ENCODE assay signal across 20 cellular contexts in genomic region chr10:13654846-13655245, GRCh38.
A peak's percentile ranks its signal among the peaks of the same experiment; 100 is the strongest.
DNase-seq lines count a peak whose midpoint lies in the region; ATAC-seq, FAIRE-seq and TF ChIP-seq lines count a peak whose summit lies in the region.
"Had no signal": no experiment of that assay in that cellular context is flagged by ENCODE, and none has a peak within 500 bp of the region (broad histone marks: within the 10 kb centered on the region; RNA-seq: fewer than 3 reads in every experiment).

No MANE protein-coding gene starts in this region.

- SMC1A ChIA-PET in GM12878 (lab: Charles Lee; ENCODE audit: uncharacterized antibody, unreplicated experiment) = interaction anchor here (0.9 to 2.0 kb wide), 3 partner anchors 22 to 132 kb away, joined by 3 to 4 read pairs (median 3); no protein-coding TSS in a partner anchor

- in situ Hi-C loops in GM12878 (cut with MboI) = no loop called here

- TF ChIP-seq CTCF in left ventricle myocardium inferior (IDR thresholded peaks at IDR 0.05; ENCODE audit: borderline replicate concordance) = no peak
- TF ChIP-seq CTCF in HFFc6 (IDR thresholded peaks at IDR 0.05) = no peak
- no peak for TF ChIP-seq CTCF in GM12878 (IDR thresholded peaks at IDR 0.05 in 2 of 3, conservative IDR thresholded peaks at IDR 0.05 in 1 of 3; ENCODE audit: control insufficient read depth in 2 of 3, extremely low read depth in 1 of 3, insufficient read depth in 1 of 3, low read depth in 3 of 3, low read length in 3 of 3)
- no peak for TF ChIP-seq CTCF in endothelial cell (IDR thresholded peaks at IDR 0.05; ENCODE audit: unreplicated experiment)

- peak overlapping the region; percentile 45; the same call in 1 of the 2 replicates for H3K27ac Mint-ChIP-seq in HFFc6
- peak overlapping the region; percentile 16 for H3K27ac Mint-ChIP-seq in endothelial cell (ENCODE audit: unreplicated experiment)
- H3K27ac Mint-ChIP-seq: CD4-positive, CD25-positive, alpha-beta regulatory T cell had no signal

- ATAC-seq in Right ventricle myocardium inferior (no peak), GM12878 (no peak), HG03095 (IDR thresholded peaks at IDR 0.05; ENCODE audit: unreplicated experiment) (no peak)
- no peak for ATAC-seq in activated T-cell treated with anti-CD3 and anti-CD28 coated beads, Interleukin-2, amount 50 U/mL, for 4 hours
- ATAC-seq: CD8-positive, alpha-beta T cell had no signal

- H3K27me3 ChIP-seq in left ventricle myocardium inferior (ENCODE audit: low read depth) = no peaks in the 10 kb centered on the region
- H3K27me3 ChIP-seq in GM12878 (replicated peaks in 1 of 2; ENCODE audit: control insufficient read depth in 2 of 2, insufficient read depth in 2 of 2, low read length in 1 of 2) = no peaks in the 10 kb centered on the region
- H3K27me3 ChIP-seq: BLaER1 had no signal

- FAIRE-seq in GM12878 (lab: Jason Lieb, UNC) = no peak
- FAIRE-seq: G401.6, H54 had no signal

- H3K4me2 ChIP-seq in GM12878 (ENCODE audit: control insufficient read depth, insufficient read depth) = no peak overlapping the region
- H3K4me2 ChIP-seq: BLaER1 had no signal

- H3K4me3 ChIP-seq in left ventricle myocardium inferior (no peak overlapping the region), GM12878 (no peak overlapping the region)
- H3K4me3 ChIP-seq: BLaER1, HAP-1 had no signal

- H3K27ac ChIP-seq in left ventricle myocardium inferior (replicated peaks) = peak overlapping the region; percentile 22
- H3K27ac ChIP-seq in GM12878 (ENCODE audit: control insufficient read depth, insufficient read depth) = no peak overlapping the region
- H3K27ac ChIP-seq: BLaER1, C4-2B had no signal

- no peaks in the 10 kb centered on the region for H4K20me1 ChIP-seq in GM12878 (ENCODE audit: control insufficient read depth, insufficient read depth)
- H4K20me1 ChIP-seq: BLaER1 had no signal

- no peak for TF ChIP-seq RAD21 in GM12878 (IDR thresholded peaks at IDR 0.05; ENCODE audit: insufficient read depth, low read depth, low read length)

- CTCF ChIA-PET in GM12878 (lab: Yijun Ruan, JAX) = interaction anchor here (0.6 to 1.3 kb wide), 3 partner anchors 40 to 111 kb away, joined by 3 read pairs; no protein-coding TSS in a partner anchor

- TF ChIP-seq POLR2A in GM12878 (IDR thresholded peaks at IDR 0.05; ENCODE audit: low read depth, low read length) = no peak; the same call in none of the 2 replicates

- TF ChIP-seq EP300 in GM12878 (IDR thresholded peaks at IDR 0.05; ENCODE audit: borderline replicate concordance in 1 of 2, control insufficient read depth in 1 of 2, low read depth in 2 of 2, low read length in 2 of 2) = no peak

- BruUV-seq in GM12878 (replicated peaks; lab: Mats Ljungman, UMichigan) = TSS peak; percentile 10

- POLR2A ChIA-PET in GM12878 (lab: Charles Lee) = no interaction called here

- H3K9me3 ChIP-seq in left ventricle myocardium inferior (replicated peaks) = no peaks in the 10 kb centered on the region
- no peaks in the 10 kb centered on the region for H3K9me3 ChIP-seq in GM12878 (replicated peaks; ENCODE audit: control insufficient read depth, insufficient read depth, low read length)
- H3K9me3 ChIP-seq: BLaER1, Caco-2, HAP-1 had no signal

- H3K36me3 Mint-ChIP-seq in HFFc6 (ENCODE audit: low read depth) = peaks cover 53% of the 10 kb centered on the region
- H3K36me3 Mint-ChIP-seq in endothelial cell (ENCODE audit: low read depth, unreplicated experiment) = peaks cover 55% of the 10 kb centered on the region
- peaks cover 7% of the 10 kb centered on the region for H3K36me3 Mint-ChIP-seq in activated T-cell treated with anti-CD3 and anti-CD28 coated beads, Interleukin-2, amount 50 U/mL, for 4 hours (ENCODE audit: insufficient read depth)

- H3K4me1 ChIP-seq in left ventricle myocardium inferior (peaks cover 48% of the 10 kb centered on the region), GM12878 (ENCODE audit: control insufficient read depth, insufficient read depth, low read length) (no peaks in the 10 kb centered on the region)
- H3K4me1 ChIP-seq: Caco-2, HAP-1 had no signal

- H3K79me2 ChIP-seq in GM12878 (ENCODE audit: control insufficient read depth, insufficient read depth, low read length) = no peaks in the 10 kb centered on the region

- H3K4me3 Mint-ChIP-seq in HFFc6 = no peak overlapping the region
- peak overlapping the region; percentile 31 for H3K4me3 Mint-ChIP-seq in endothelial cell (ENCODE audit: unreplicated experiment)
- H3K4me3 Mint-ChIP-seq in activated T-cell treated with anti-CD3 and anti-CD28 coated beads, Interleukin-2, amount 50 U/mL, for 4 hours = no peak overlapping the region
- H3K4me3 Mint-ChIP-seq: B cell; CD4-positive, CD25-positive, alpha-beta regulatory T cell; CD8-positive, alpha-beta T cell had no signal

- H3K36me3 ChIP-seq in left ventricle myocardium inferior (peaks cover 90% of the 10 kb centered on the region), GM12878 (ENCODE audit: control insufficient read depth in 2 of 2, insufficient read depth in 2 of 2, low read length in 1 of 2) (peaks cover 23 to 39% of the 10 kb centered on the region in 2 experiments)
- H3K36me3 ChIP-seq: HAP-1 had no signal

- WGBS in GM12878 (ENCODE audit: insufficient coverage, insufficient replicate concordance, low lambda C conversion rate, missing lambda C conversion rate) = 60% methylated on average over 4 of the region's 4 CpGs

- H3K9me3 Mint-ChIP-seq in HFFc6 = no peaks in the 10 kb centered on the region
- H3K9me3 Mint-ChIP-seq in endothelial cell (ENCODE audit: unreplicated experiment) = no peaks in the 10 kb centered on the region
- no peaks in the 10 kb centered on the region for H3K9me3 Mint-ChIP-seq in activated T-cell treated with anti-CD3 and anti-CD28 coated beads, Interleukin-2, amount 50 U/mL, for 4 hours
- H3K9me3 Mint-ChIP-seq: CD4-positive, CD25-positive, alpha-beta regulatory T cell; CD8-positive, alpha-beta T cell had no signal

- RAD21 ChIA-PET in GM12878 (lab: Charles Lee; ENCODE audit: unreplicated experiment) = interaction anchor here (1.7 kb wide), 1 partner anchor 80 kb away, joined by 4 read pairs; no protein-coding TSS in a partner anchor

- DNase-seq in left ventricle myocardium inferior (no peak), Right ventricle myocardium inferior (ENCODE audit: missing footprints) (no peak), HFFc6 (no peak), GM12878 (ENCODE audit: low read depth, low spot score) (no peak), endothelial cell (ENCODE audit: low spot score) (no peak)
- DNase-seq in activated effector memory CD4-positive, alpha-beta T cell treated with Interleukin-2 at 50 U/mL for 16 hours = no peak
- DNase-seq in activated T-cell treated with anti-CD3 and anti-CD28 coated beads, Interleukin-2, amount 50 U/mL, for 4 hours = no peak
- DNase-seq: Caco-2; CD4-positive, CD25-positive, alpha-beta regulatory T cell; CD8-positive, alpha-beta T cell; DMS153; DND-41; GOT3 had no signal

- intact Hi-C loops in left ventricle myocardium inferior (cut with micrococcal nuclease) (no loop called here), Right ventricle myocardium inferior (cut with DNase I) (loop anchor here (5.0 kb wide), 1 partner anchor 437 kb away; no protein-coding TSS in a partner anchor), GM12878 (cut with micrococcal nuclease; ENCODE audit: unreplicated experiment) (no loop called here)

- H3K4me1 Mint-ChIP-seq in HFFc6 (ENCODE audit: low read depth) = peaks cover 39% of the 10 kb centered on the region
- H3K4me1 Mint-ChIP-seq in endothelial cell (ENCODE audit: unreplicated experiment) = peaks cover 3% of the 10 kb centered on the region
- H3K4me1 Mint-ChIP-seq in activated T-cell treated with anti-CD3 and anti-CD28 coated beads, Interleukin-2, amount 50 U/mL, for 4 hours (ENCODE audit: low read depth) = peaks cover under 1% of the 10 kb centered on the region

- no peak overlapping the region for H3K9ac ChIP-seq in GM12878 (ENCODE audit: control insufficient read depth, insufficient read depth, low read length)
- H3K9ac ChIP-seq: BLaER1 had no signal

- peaks cover 8% of the 10 kb centered on the region for H3K27me3 Mint-ChIP-seq in HFFc6 (ENCODE audit: insufficient read depth)
- H3K27me3 Mint-ChIP-seq in endothelial cell (ENCODE audit: unreplicated experiment) = peaks cover 5% of the 10 kb centered on the region
- H3K27me3 Mint-ChIP-seq in activated T-cell treated with anti-CD3 and anti-CD28 coated beads, Interleukin-2, amount 50 U/mL, for 4 hours (ENCODE audit: low read depth) = no peaks in the 10 kb centered on the region
- H3K27me3 Mint-ChIP-seq: B cell; CD4-positive, CD25-positive, alpha-beta regulatory T cell had no signal

- H2AFZ ChIP-seq in GM12878 (ENCODE audit: control insufficient read depth, low read depth, low read length) = no peak overlapping the region

TF ChIP-seq in GM12878, 131 proteins besides CTCF, POLR2A, EP300 and RAD21 (continues in another document):
- no peak for TF ChIP-seq NFXL1 (IDR thresholded peaks at IDR 0.05; ENCODE audit: borderline replicate concordance)
- TF ChIP-seq BHLHE40 (IDR thresholded peaks at IDR 0.05; ENCODE audit: borderline replicate concordance in 1 of 2, low read depth in 2 of 2, low read length in 1 of 2) = no peak
- no peak for TF ChIP-seq MYC (IDR thresholded peaks at IDR 0.05; ENCODE audit: insufficient read depth, insufficient read length, insufficient replicate concordance, low read length, severe bottlenecking)
- no peak for TF ChIP-seq ZNF217 (IDR thresholded peaks at IDR 0.05)
- TF ChIP-seq CREB1 (IDR thresholded peaks at IDR 0.05; ENCODE audit: low read depth) = no peak
- no peak for TF ChIP-seq BCL11A (IDR thresholded peaks at IDR 0.05; ENCODE audit: low read depth, low read length)
